ENCODE assay signal across 29 cellular contexts in genomic region chrX:118220509-118220908, GRCh38.
"Had no signal": no experiment of that assay in that cellular context is flagged by ENCODE, and none has a peak within 500 bp of the region (broad histone marks: within the 10 kb centered on the region; RNA-seq: fewer than 3 reads in every experiment).

No MANE protein-coding gene starts in this region.

- H3K4me3 Mint-ChIP-seq: activated B cell treated with CpG ODN at 0.5 μM for 24 hours; activated CD8-positive, alpha-beta T cell treated with anti-CD3 and anti-CD28 coated beads for 36 hours; activated naive CD4-positive, alpha-beta T cell treated with anti-CD3 and anti-CD28 coated beads, Interleukin-2, amount 50 U/mL, for 24 hours; activated naive CD8-positive, alpha-beta T cell treated with anti-CD3 and anti-CD28 coated beads, Interleukin-2, amount 50 U/mL, for 24 hours; nephron progenitor cell; T-helper 2 cell treated with Interferon-gamma antibody and Interleukin-4, amounts not matched to agents 5 μg/mL and 100 μg/mL, for 36 hours; type B pancreatic cell had no signal

- H3K27me3 ChIP-seq: cardiac muscle cell, neutrophil, uterus had no signal

- H3K9me3 Mint-ChIP-seq: activated B cell treated with CpG ODN at 0.5 μM for 24 hours; activated CD8-positive, alpha-beta T cell treated with anti-CD3 and anti-CD28 coated beads for 36 hours; activated naive CD4-positive, alpha-beta T cell treated with anti-CD3 and anti-CD28 coated beads, Interleukin-2, amount 50 U/mL, for 24 hours; activated naive CD8-positive, alpha-beta T cell treated with anti-CD3 and anti-CD28 coated beads, Interleukin-2, amount 50 U/mL, for 24 hours; activated T-helper 2 cell treated with anti-CD3 and anti-CD28 coated beads, Interferon-gamma antibody, Interleukin-2, Interleukin-4, amounts not matched to agents 10 μg/mL and 5 μg/mL and 100 μg/mL, durations not matched to agents 14 hours and 24 hours and 36 hours; T-helper 2 cell treated with Interferon-gamma antibody and Interleukin-4, amounts not matched to agents 5 μg/mL and 100 μg/mL, for 36 hours; type B pancreatic cell had no signal

- H3K36me3 ChIP-seq: cardiac muscle cell, left lung, lower lobe of right lung, neutrophil, right lobe of liver, thoracic aorta, uterus had no signal

- H3K4me1 Mint-ChIP-seq: activated B cell treated with CpG ODN at 0.5 μM for 24 hours; activated naive CD4-positive, alpha-beta T cell treated with anti-CD3 and anti-CD28 coated beads, Interleukin-2, amount 50 U/mL, for 24 hours had no signal

- H3K27ac ChIP-seq: cardiac muscle cell, coronary artery, dorsolateral prefrontal cortex, left lung, lower lobe of right lung, neutrophil, right lobe of liver, thoracic aorta had no signal

- H3K27ac Mint-ChIP-seq: activated B cell treated with CpG ODN at 0.5 μM for 24 hours; activated CD8-positive, alpha-beta T cell treated with anti-CD3 and anti-CD28 coated beads for 36 hours; activated naive CD4-positive, alpha-beta T cell treated with anti-CD3 and anti-CD28 coated beads, Interleukin-2, amount 50 U/mL, for 24 hours; activated naive CD8-positive, alpha-beta T cell treated with anti-CD3 and anti-CD28 coated beads, Interleukin-2, amount 50 U/mL, for 24 hours; activated T-helper 2 cell treated with anti-CD3 and anti-CD28 coated beads, Interferon-gamma antibody, Interleukin-2, Interleukin-4, amounts not matched to agents 10 μg/mL and 5 μg/mL and 100 μg/mL, durations not matched to agents 14 hours and 24 hours and 36 hours; nephron progenitor cell; T-helper 2 cell treated with Interferon-gamma antibody and Interleukin-4, amounts not matched to agents 5 μg/mL and 100 μg/mL, for 36 hours; type B pancreatic cell had no signal

- H3K36me3 Mint-ChIP-seq: activated naive CD4-positive, alpha-beta T cell treated with anti-CD3 and anti-CD28 coated beads, Interleukin-2, amount 50 U/mL, for 24 hours; type B pancreatic cell had no signal

- H3K4me3 ChIP-seq: cardiac muscle cell, coronary artery, dorsolateral prefrontal cortex, left lung, lower lobe of right lung, right lobe of liver, thoracic aorta, uterus had no signal

- ATAC-seq: activated CD8-positive, alpha-beta T cell treated with anti-CD3 and anti-CD28 coated beads for 36 hours; activated naive CD8-positive, alpha-beta T cell treated with anti-CD3 and anti-CD28 coated beads, Interleukin-2, amount 50 U/mL, for 24 hours; left lung; lower lobe of right lung; right lobe of liver; stimulated activated naive CD8-positive, alpha-beta T cell treated with anti-CD3 and anti-CD28 coated beads, Interleukin-15, Interleukin-2, amounts not matched to agents 100 U/mL and 50 U/mL, for 24 hours had no signal

- H3K9me3 ChIP-seq: left lung, lower lobe of right lung, neutrophil, right lobe of liver, thoracic aorta, uterus had no signal

- H3K4me1 ChIP-seq: left lung, lower lobe of right lung, right lobe of liver had no signal

- H3K27me3 Mint-ChIP-seq: activated B cell treated with CpG ODN at 0.5 μM for 24 hours; activated CD8-positive, alpha-beta T cell treated with anti-CD3 and anti-CD28 coated beads for 36 hours; activated naive CD8-positive, alpha-beta T cell treated with anti-CD3 and anti-CD28 coated beads, Interleukin-2, amount 50 U/mL, for 24 hours; type B pancreatic cell had no signal

- DNase-seq: activated B cell treated with CpG ODN at 0.5 μM for 24 hours; activated CD4-positive, alpha-beta T cell treated with anti-CD3 and anti-CD28 coated beads, Interleukin-2, amount 50 U/mL, for 1 hour; activated CD8-positive, alpha-beta T cell treated with anti-CD3 and anti-CD28 coated beads for 36 hours; activated naive CD8-positive, alpha-beta T cell treated with anti-CD3 and anti-CD28 coated beads, Interleukin-2, amount 50 U/mL, for 24 hours; activated T-cell treated with anti-CD3 and anti-CD28 coated beads, Interleukin-2, amount 50 U/mL, for 48 hours; amygdala; cerebellar nuclear complex; dorsolateral prefrontal cortex; effector memory CD4-positive, alpha-beta T cell; erythroblast; kidney glomerular epithelial cell; left lung; lower lobe of right lung; mesendoderm; nephron progenitor cell; right lobe of liver; stimulated activated CD4-positive, alpha-beta T cell treated with anti-CD3 and anti-CD28 coated beads, Interleukin-12 subunit alpha, Interleukin-12 subunit beta, amount 100 ng/mL, for 4 hours; stimulated activated CD4-positive, alpha-beta T cell treated with anti-CD3 and anti-CD28 coated beads, Interleukin-4, amount 100 ng/mL, for 1 hour; stimulated activated naive CD8-positive, alpha-beta T cell treated with anti-CD3 and anti-CD28 coated beads, Interleukin-15, Interleukin-2, amounts not matched to agents 100 U/mL and 50 U/mL, for 24 hours; T-helper 1 cell had no signal
